Comparison of ENCODE assay signal across 10 cellular contexts in the genomic region with DNA sequence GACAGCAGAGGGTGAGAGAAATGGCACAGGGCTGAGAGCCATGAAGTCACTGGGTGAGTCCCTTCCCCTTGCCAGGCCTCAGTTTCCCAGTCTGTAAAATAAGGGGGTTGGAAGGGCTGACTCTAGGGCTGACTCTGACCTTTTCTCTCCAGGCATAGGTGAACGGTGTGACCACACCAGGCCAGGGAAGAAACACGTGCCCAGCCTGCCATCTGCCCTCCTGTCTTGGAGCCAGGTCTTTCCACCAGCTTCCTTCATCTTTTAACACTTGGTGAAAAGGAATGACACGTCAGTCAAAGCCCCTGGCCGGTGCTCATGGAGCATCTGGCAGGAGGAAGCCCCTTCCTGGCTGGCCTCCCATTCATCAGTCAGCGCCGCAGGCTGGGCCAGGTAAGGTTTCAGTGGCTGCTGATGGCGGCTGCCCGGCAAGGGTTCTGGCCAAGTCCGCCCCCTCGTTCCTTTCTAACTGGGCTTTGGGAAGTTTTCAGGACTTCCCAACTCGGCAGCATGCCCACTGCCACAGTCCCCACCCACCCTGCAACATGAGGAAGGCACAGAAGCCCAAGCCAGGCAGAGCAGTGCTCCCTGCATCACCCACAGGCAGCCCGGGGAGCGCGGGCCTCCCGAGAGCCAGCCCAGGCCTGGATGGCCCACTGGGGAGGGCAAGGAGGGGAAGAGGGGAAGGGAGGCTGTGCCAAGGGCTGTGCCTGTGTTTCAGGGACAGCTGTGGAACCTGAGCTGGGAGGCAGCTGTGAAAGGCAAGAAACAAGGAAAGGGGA.
DNase-seq lines count a peak whose midpoint lies in the region; ATAC-seq and TF ChIP-seq lines count a peak whose summit lies in the region.
"Had no signal": no experiment of that assay in that cellular context is flagged by ENCODE, and none has a peak within 500 bp of the region (broad histone marks: within the 10 kb centered on the region; RNA-seq: fewer than 3 reads in every experiment).

No MANE protein-coding gene starts in this region.

- WGBS in esophagus squamous epithelium, 2 donors, result 32 to 64% methylated on average over 3 to 7 of the region's 15 CpGs

- peak overlapping the region; percentile 37 for H3K27ac ChIP-seq in ACC112 (ENCODE audit: low read depth, low read length)
- H3K27ac ChIP-seq in esophagus squamous epithelium, result peak overlapping the region; percentile 37 to 88 (median 74)
- H3K27ac ChIP-seq in muscle layer of colon (ENCODE audit: low read depth, low read length), result peak overlapping the region; percentile 81
- H3K27ac ChIP-seq in CD8-positive, alpha-beta T cell (ENCODE audit: low read depth, low read length), result no peak overlapping the region
- H3K27ac ChIP-seq: SJSA1 had no signal

- TF ChIP-seq CTCF in esophagus squamous epithelium (IDR thresholded peaks at IDR 0.05), result no peak
- no peak for TF ChIP-seq CTCF in CD8-positive, alpha-beta T cell (IDR thresholded peaks at IDR 0.05)
- TF ChIP-seq CTCF in GM10248 (IDR thresholded peaks at IDR 0.05; ENCODE audit: control extremely low read depth, extremely low read depth, low read depth, missing control alignments), result no peak

- CTCF ChIA-PET in CD8-positive, alpha-beta T cell (lab: Charles Lee), result interaction anchor here (1.3 kb wide), 1 partner anchor 39 kb away, joined by 4 read pairs; no protein-coding TSS in a partner anchor
- CTCF ChIA-PET in GM10248 (lab: Yijun Ruan, JAX), result no interaction called here

- ATAC-seq in stimulated activated memory B cell treated with anti-CD40 and anti-IgM and Interleukin-4, amounts not matched to agents 10 μg/mL and 1 μg/mL and 100 μg/mL, for 72 hours, result no peak
- no peak for ATAC-seq in HG02870 (IDR thresholded peaks at IDR 0.05; ENCODE audit: unreplicated experiment)
- ATAC-seq in CD8-positive, alpha-beta T cell, result no peak

- no peak overlapping the region for H3K27ac Mint-ChIP-seq in stimulated activated memory B cell treated with anti-CD40 and anti-IgM and Interleukin-4, amounts not matched to agents 10 μg/mL and 1 μg/mL and 100 μg/mL, for 72 hours
- no peak overlapping the region for H3K27ac Mint-ChIP-seq in CD8-positive, alpha-beta T cell
- H3K27ac Mint-ChIP-seq: CD4-positive, CD25-positive, alpha-beta regulatory T cell had no signal

- peaks cover 56% of the 10 kb centered on the region for H3K27me3 Mint-ChIP-seq in stimulated activated memory B cell treated with anti-CD40 and anti-IgM and Interleukin-4, amounts not matched to agents 10 μg/mL and 1 μg/mL and 100 μg/mL, for 72 hours
- H3K27me3 Mint-ChIP-seq in CD8-positive, alpha-beta T cell (ENCODE audit: low read depth), result no peaks in the 10 kb centered on the region

- peak overlapping the region; percentile 19 for H3K9ac ChIP-seq in muscle layer of colon (ENCODE audit: low read length)

- H3K9me3 ChIP-seq in esophagus squamous epithelium (no peaks in the 10 kb centered on the region), muscle layer of colon (ENCODE audit: low read length) (no peaks in the 10 kb centered on the region)
- no peaks in the 10 kb centered on the region for H3K9me3 ChIP-seq in CD8-positive, alpha-beta T cell (ENCODE audit: low read length)
- H3K9me3 ChIP-seq: SJSA1 had no signal

- H3K79me2 ChIP-seq in ACC112 (ENCODE audit: control insufficient read depth, insufficient read depth, low read length, unreplicated experiment), result no peaks in the 10 kb centered on the region

- H2AFZ ChIP-seq in ACC112 (ENCODE audit: low read length, unreplicated experiment), result peak overlapping the region; percentile 51

- intact Hi-C loops in esophagus squamous epithelium (cut with DNase I), result no loop called here
- intact Hi-C loops in CD8-positive, alpha-beta T cell (cut with DNase I, micrococcal nuclease), result no loop called here

- H3K4me1 ChIP-seq in ACC112 (ENCODE audit: control insufficient read depth, insufficient read depth, low read length, unreplicated experiment) (peaks cover 28% of the 10 kb centered on the region), esophagus squamous epithelium (peaks cover 18 to 53% (median 37%) of the 10 kb centered on the region in 3 donors), muscle layer of colon (ENCODE audit: insufficient read depth, low read length) (peaks cover 50% of the 10 kb centered on the region)
- H3K4me1 ChIP-seq in CD8-positive, alpha-beta T cell (ENCODE audit: insufficient read depth, low read length), result no peaks in the 10 kb centered on the region
- H3K4me1 ChIP-seq: SJSA1 had no signal

- H3K27me3 ChIP-seq in ACC112 (ENCODE audit: insufficient read depth, low read length) (no peaks in the 10 kb centered on the region), esophagus squamous epithelium (no peaks in the 10 kb centered on the region), muscle layer of colon (ENCODE audit: control insufficient read depth in 1 of 2, insufficient read depth in 2 of 2, low read length in 2 of 2) (no peaks in the 10 kb centered on the region)
- no peaks in the 10 kb centered on the region for H3K27me3 ChIP-seq in CD8-positive, alpha-beta T cell (ENCODE audit: insufficient read depth, low read length)
- H3K27me3 ChIP-seq: SJSA1 had no signal

- no peak overlapping the region for H3K4me3 Mint-ChIP-seq in stimulated activated memory B cell treated with anti-CD40 and anti-IgM and Interleukin-4, amounts not matched to agents 10 μg/mL and 1 μg/mL and 100 μg/mL, for 72 hours
- H3K4me3 Mint-ChIP-seq in CD8-positive, alpha-beta T cell, result no peak overlapping the region
- H3K4me3 Mint-ChIP-seq: CD4-positive, CD25-positive, alpha-beta regulatory T cell had no signal

- H3K4me3 ChIP-seq in ACC112 (ENCODE audit: low read depth, low read length) (no peak overlapping the region), esophagus squamous epithelium (no peak overlapping the region), muscle layer of colon (ENCODE audit: low read depth in 1 of 2, low read length in 2 of 2) (no peak overlapping the region)
- H3K4me3 ChIP-seq in CD8-positive, alpha-beta T cell (ENCODE audit: low read depth, low read length), result no peak overlapping the region
- H3K4me3 ChIP-seq: SJSA1 had no signal

- no peaks in the 10 kb centered on the region for H3K9me3 Mint-ChIP-seq in stimulated activated memory B cell treated with anti-CD40 and anti-IgM and Interleukin-4, amounts not matched to agents 10 μg/mL and 1 μg/mL and 100 μg/mL, for 72 hours
- H3K9me3 Mint-ChIP-seq in CD8-positive, alpha-beta T cell, result no peaks in the 10 kb centered on the region

- peaks cover 7% of the 10 kb centered on the region for H3K4me1 Mint-ChIP-seq in stimulated activated memory B cell treated with anti-CD40 and anti-IgM and Interleukin-4, amounts not matched to agents 10 μg/mL and 1 μg/mL and 100 μg/mL, for 72 hours
- peaks cover 6% of the 10 kb centered on the region for H3K4me1 Mint-ChIP-seq in CD8-positive, alpha-beta T cell (ENCODE audit: low read depth)

- no peaks in the 10 kb centered on the region for H3K36me3 Mint-ChIP-seq in stimulated activated memory B cell treated with anti-CD40 and anti-IgM and Interleukin-4, amounts not matched to agents 10 μg/mL and 1 μg/mL and 100 μg/mL, for 72 hours
- no peaks in the 10 kb centered on the region for H3K36me3 Mint-ChIP-seq in CD8-positive, alpha-beta T cell
- H3K36me3 Mint-ChIP-seq: CD4-positive, CD25-positive, alpha-beta regulatory T cell had no signal

- no peaks in the 10 kb centered on the region for H3K36me3 ChIP-seq in ACC112 (ENCODE audit: insufficient read depth, low read length)
- H3K36me3 ChIP-seq in esophagus squamous epithelium, result no peaks in the 10 kb centered on the region
- H3K36me3 ChIP-seq in muscle layer of colon (ENCODE audit: insufficient read depth, low read length), result no peaks in the 10 kb centered on the region
- H3K36me3 ChIP-seq in CD8-positive, alpha-beta T cell (ENCODE audit: insufficient read depth, low read length), result no peaks in the 10 kb centered on the region
- H3K36me3 ChIP-seq: SJSA1 had no signal

- DNase-seq in NCI-H2196 treated with DMSO at 0.1 percent for 48 hours (lab: John Stamatoyannopoulos, UW; ENCODE audit: unreplicated experiment) (peak; percentile 97), esophagus squamous epithelium (lab: John Stamatoyannopoulos, UW) (no peak), GM10248 (ENCODE audit: extremely low spot score) (no peak)
- no peak for DNase-seq in CD8-positive, alpha-beta T cell
- DNase-seq: CD4-positive, CD25-positive, alpha-beta regulatory T cell had no signal

- TF ChIP-seq POLR2A in esophagus squamous epithelium (IDR thresholded peaks at IDR 0.05), result no peak

- POLR2A ChIA-PET in CD8-positive, alpha-beta T cell (lab: Charles Lee), result no interaction called here
- POLR2A ChIA-PET in GM10248 (lab: Yijun Ruan, JAX), result no interaction called here
